In genomic region chr6:51618563-51618962, GRCh38 we compare ENCODE assay signal across 12 cellular contexts.
DNase-seq lines count a peak whose midpoint lies in the region; ATAC-seq and TF ChIP-seq lines count a peak whose summit lies in the region.
"Had no signal": no experiment of that assay in that cellular context is flagged by ENCODE, and none has a peak within 500 bp of the region (broad histone marks: within the 10 kb centered on the region; RNA-seq: fewer than 3 reads in every experiment).

No MANE protein-coding gene starts in this region.

- no peaks in the 10 kb centered on the region for H3K9me3 ChIP-seq in neural progenitor cell (ENCODE audit: low read depth)

- no peaks in the 10 kb centered on the region for H3K27me3 ChIP-seq in neural progenitor cell

- H3K4me1 Mint-ChIP-seq in neural progenitor cell, result no peaks in the 10 kb centered on the region
- no peaks in the 10 kb centered on the region for H3K4me1 Mint-ChIP-seq in stimulated activated memory B cell treated with anti-CD40 and anti-IgM and Interleukin-4, amounts not matched to agents 10 μg/mL and 1 μg/mL and 100 μg/mL, for 72 hours
- H3K4me1 Mint-ChIP-seq: immature natural killer cell had no signal

- H3K4me3 Mint-ChIP-seq in neural progenitor cell, result no peak overlapping the region
- H3K4me3 Mint-ChIP-seq in stimulated activated memory B cell treated with anti-CD40 and anti-IgM and Interleukin-4, amounts not matched to agents 10 μg/mL and 1 μg/mL and 100 μg/mL, for 72 hours, result no peak overlapping the region
- H3K4me3 Mint-ChIP-seq: immature natural killer cell had no signal

- no peaks in the 10 kb centered on the region for H3K9me3 Mint-ChIP-seq in neural progenitor cell
- H3K9me3 Mint-ChIP-seq in stimulated activated memory B cell treated with anti-CD40 and anti-IgM and Interleukin-4, amounts not matched to agents 10 μg/mL and 1 μg/mL and 100 μg/mL, for 72 hours, result no peaks in the 10 kb centered on the region

- no peak overlapping the region for H3K9ac ChIP-seq in neural progenitor cell

- H2AFZ ChIP-seq in neural progenitor cell (replicated peaks), result no peak overlapping the region

- ATAC-seq in HG03354 (IDR thresholded peaks at IDR 0.05; ENCODE audit: poor library complexity, severe bottlenecking, unreplicated experiment), result peak; percentile 80
- no peak for ATAC-seq in stimulated activated memory B cell treated with anti-CD40 and anti-IgM and Interleukin-4, amounts not matched to agents 10 μg/mL and 1 μg/mL and 100 μg/mL, for 72 hours

- H3K79me2 ChIP-seq in neural progenitor cell (ENCODE audit: low read depth), result no peaks in the 10 kb centered on the region

- no peak overlapping the region for H3K27ac ChIP-seq in neural progenitor cell

- no peak overlapping the region for H3K27ac Mint-ChIP-seq in neural progenitor cell
- no peak overlapping the region for H3K27ac Mint-ChIP-seq in stimulated activated memory B cell treated with anti-CD40 and anti-IgM and Interleukin-4, amounts not matched to agents 10 μg/mL and 1 μg/mL and 100 μg/mL, for 72 hours
- H3K27ac Mint-ChIP-seq: immature natural killer cell had no signal

- TF ChIP-seq CTCF in GM12872 (IDR thresholded peaks at IDR 0.05; ENCODE audit: insufficient read depth, low read depth, low read length), result peak; percentile 26; the same call in 1 of the 3 replicates
- TF ChIP-seq CTCF in astrocyte of the cerebellum (IDR thresholded peaks at IDR 0.05; ENCODE audit: low read depth, low read length, missing control alignments), result peak; percentile 28
- TF ChIP-seq CTCF in neural progenitor cell (IDR thresholded peaks at IDR 0.05), result peak; percentile 57

- H3K4me3 ChIP-seq in astrocyte of the cerebellum (ENCODE audit: low read depth, low read length), result no peak overlapping the region
- no peak overlapping the region for H3K4me3 ChIP-seq in neural progenitor cell

- H3K36me3 Mint-ChIP-seq in neural progenitor cell, result no peaks in the 10 kb centered on the region
- no peaks in the 10 kb centered on the region for H3K36me3 Mint-ChIP-seq in stimulated activated memory B cell treated with anti-CD40 and anti-IgM and Interleukin-4, amounts not matched to agents 10 μg/mL and 1 μg/mL and 100 μg/mL, for 72 hours
- H3K36me3 Mint-ChIP-seq: immature natural killer cell had no signal

- peaks cover 2% of the 10 kb centered on the region for H3K27me3 Mint-ChIP-seq in neural progenitor cell (ENCODE audit: insufficient read depth, low read depth)
- H3K27me3 Mint-ChIP-seq in stimulated activated memory B cell treated with anti-CD40 and anti-IgM and Interleukin-4, amounts not matched to agents 10 μg/mL and 1 μg/mL and 100 μg/mL, for 72 hours, result no peaks in the 10 kb centered on the region

- no peaks in the 10 kb centered on the region for H3K4me1 ChIP-seq in neural progenitor cell

- no peaks in the 10 kb centered on the region for H3K36me3 ChIP-seq in neural progenitor cell

- H3F3A ChIP-seq in neural progenitor cell (ENCODE audit: low read depth), result no peaks in the 10 kb centered on the region

- H3K4me2 ChIP-seq in neural progenitor cell, result no peak overlapping the region

- in situ Hi-C loops in astrocyte of the cerebellum (cut with HindIII; ENCODE audit: low sequenced_read_pairs), result no loop called here

- H4K20me1 ChIP-seq in neural progenitor cell (ENCODE audit: low read depth), result no peaks in the 10 kb centered on the region

- DNase-seq in astrocyte of the cerebellum (ENCODE audit: low read depth) (no peak), neural progenitor cell (ENCODE audit: low spot score) (peak; percentile 48), SIG-M5 (lab: John Stamatoyannopoulos, UW) (no peak)
- DNase-seq in NK-92 treated with Interleukin-12 subunit alpha and Interleukin-12 subunit beta, amount 100 ng/mL, for 24 hours (lab: John Stamatoyannopoulos, UW), result no peak
- DNase-seq in stimulated activated CD4-positive, alpha-beta T cell treated with anti-CD3 and anti-CD28 coated beads, Interleukin-2, amount 100 ng/mL, for 24 hours, result no peak
- DNase-seq: activated CD4-positive, alpha-beta T cell treated with anti-CD3 and anti-CD28 coated beads for 48 hours; central memory CD4-positive, alpha-beta T cell; immature natural killer cell; NCI-H2107 had no signal
